7 cellular contexts compared by ENCODE assay signal in genomic region chr7:64890273-64890672, GRCh38. TPM values are rescaled to one million over a fixed set of nuclear protein-coding genes. Genes with fewer than 3 reads are reported as not detected.
DNase-seq lines count a peak whose midpoint lies in the region; ATAC-seq and TF ChIP-seq lines count a peak whose summit lies in the region.
"Not testable (repeated sequence)": the region's sequence is repeated elsewhere in the genome, so short reads cannot be mapped to it uniquely, and the experiment has no call there.

No MANE protein-coding gene starts in this region.

- intact Hi-C loops in esophagus squamous epithelium (cut with DNase I): not testable (repeated sequence)

- TF ChIP-seq CTCF in esophagus squamous epithelium (IDR thresholded peaks at IDR 0.05): not testable (repeated sequence)

- TF ChIP-seq POLR2A in esophagus squamous epithelium (IDR thresholded peaks at IDR 0.05): not testable (repeated sequence)

- peaks cover 42% of the 10 kb centered on the region for H3K27me3 Mint-ChIP-seq in T-helper 17 cell

- not testable (repeated sequence) for H3K9me3 ChIP-seq in T-helper 17 cell (ENCODE audit: control insufficient read depth, low read length, poor library complexity, severe bottlenecking); esophagus squamous epithelium

- DNase-seq in G401 (ENCODE audit: low spot score): peak; percentile 46
- not testable (repeated sequence) for DNase-seq in T-helper 17 cell; esophagus squamous epithelium (lab: John Stamatoyannopoulos, UW)
- peak; percentile 11 for DNase-seq in left lobe of liver (ENCODE audit: low spot score)
- DNase-seq in stimulated activated CD8-positive, alpha-beta memory T cell treated with anti-CD3 and anti-CD28 coated beads, Interleukin-4, amount 100 ng/mL, for 48 hours: peak; percentile 18

- peaks cover 28 to 63% (median 37%) of the 10 kb centered on the region in 3 donors for H3K4me1 ChIP-seq in esophagus squamous epithelium

- H3K4me1 Mint-ChIP-seq in T-helper 17 cell: peaks cover 16% of the 10 kb centered on the region

- not testable (repeated sequence) for ATAC-seq in T-helper 17 cell, left lobe of liver

- peak overlapping the region; percentile 12 for H3K4me3 Mint-ChIP-seq in T-helper 17 cell

- H3K27ac ChIP-seq in angular gyrus (ENCODE audit: low read depth, low read length) (peak overlapping the region; percentile 73), cingulate gyrus (ENCODE audit: low read depth, low read length) (peak overlapping the region; percentile 65), esophagus squamous epithelium (peak overlapping the region; percentile 68 to 89 (median 83))

- WGBS in esophagus squamous epithelium, 2 donors: no CpG with 5 or more reads among the region's 3 CpGs

- not testable (repeated sequence) for H3K27ac Mint-ChIP-seq in T-helper 17 cell

- not testable (repeated sequence) for H3K36me3 Mint-ChIP-seq in T-helper 17 cell (ENCODE audit: low read depth)

- not testable (repeated sequence) for H3K4me3 ChIP-seq in esophagus squamous epithelium

- in situ Hi-C loops in G401 (cut with HindIII; ENCODE audit: low sequenced_read_pairs): not testable (repeated sequence)

- H3K27me3 ChIP-seq in esophagus squamous epithelium: peaks cover 0 to 13% (median 0%) of the 10 kb centered on the region in 4 donors

- H3K36me3 ChIP-seq in esophagus squamous epithelium: peaks cover 0 to 12% (median 0%) of the 10 kb centered on the region in 3 donors

RNA-seq across cellular contexts. Expression of gene ZNF273, which starts 12.8 kb away (rescaled TPM):
- 6.3 and 8.8 TPM in 2 replicates for total RNA-seq in G401 (2014; rRNA removed; shearing (Covaris generic))
- total RNA-seq in T-helper 17 cell (1 to 10 TPM; 5.9 to 6.7 TPM), esophagus squamous epithelium (10 to 100 TPM in 3 of 4 donors, 1 to 10 TPM in 1; 8.0 to 43.3 (median 14.0) TPM), left lobe of liver (0.48 TPM)
